22 cellular contexts compared by ENCODE assay signal in the genomic region with DNA sequence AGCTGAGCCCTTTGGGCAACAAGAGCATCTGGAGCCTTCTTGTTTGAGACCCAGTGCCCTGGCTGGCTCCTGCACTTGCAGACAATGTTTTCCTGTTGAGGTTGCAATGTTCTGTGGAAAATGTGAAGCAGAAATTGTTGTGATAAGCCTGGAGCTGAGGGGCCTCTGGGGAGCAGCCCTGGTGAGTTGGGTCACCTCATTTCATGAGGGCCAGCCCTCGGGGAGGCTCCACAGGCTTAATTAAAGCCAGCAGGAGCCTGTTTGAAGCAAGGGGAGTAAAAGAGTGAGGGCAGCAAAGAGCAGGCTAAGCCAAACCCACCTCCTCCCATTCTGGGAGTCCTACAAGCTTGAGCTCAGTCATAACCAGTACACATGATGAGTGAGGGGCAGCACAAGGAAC.
A peak's percentile ranks its signal among the peaks of the same experiment; 100 is the strongest.
DNase-seq lines count a peak whose midpoint lies in the region; ATAC-seq and TF ChIP-seq lines count a peak whose summit lies in the region.
"Had no signal": no experiment of that assay in that cellular context is flagged by ENCODE, and none has a peak within 500 bp of the region (broad histone marks: within the 10 kb centered on the region; RNA-seq: fewer than 3 reads in every experiment).

No MANE protein-coding gene starts in this region.

- POLR2A ChIA-PET in HEK293 (lab: Yijun Ruan, JAX): no interaction called here

- no peaks in the 10 kb centered on the region for H3K36me3 ChIP-seq in HEK293 (ENCODE audit: control insufficient read depth in 2 of 2, insufficient read depth in 1 of 2, low read length in 2 of 2)
- no peaks in the 10 kb centered on the region for H3K36me3 ChIP-seq in heart left ventricle
- H3K36me3 ChIP-seq: breast epithelium, gastrocnemius medialis, ovary had no signal

- H3K9me3 ChIP-seq in HEK293 (ENCODE audit: control insufficient read depth, insufficient read depth, low read depth, low read length) (no peaks in the 10 kb centered on the region), heart left ventricle (peaks cover 0 to 9% (median 0%) of the 10 kb centered on the region in 12 donors)
- H3K9me3 ChIP-seq: breast epithelium, gastrocnemius medialis, ovary had no signal

- CTCF ChIA-PET in HEK293 (lab: Yijun Ruan, JAX): no interaction called here

- 45 to 60% (median 50%) methylated on average over 1 of the region's 1 CpG for WGBS in heart left ventricle, 4 donors

- no peak overlapping the region for H3K27ac ChIP-seq in HEK293 (ENCODE audit: extremely low read depth, low read depth, low read length)
- H3K27ac ChIP-seq in heart left ventricle: no peak overlapping the region
- H3K27ac ChIP-seq: breast epithelium, gastrocnemius medialis, ovary had no signal

- TF ChIP-seq POLR2A in heart left ventricle (IDR thresholded peaks at IDR 0.05): no peak

- TF ChIP-seq CTCF in HEK293 (tag by site-specific recombination; IDR thresholded peaks at IDR 0.05) (no peak), choroid plexus epithelial cell (conservative IDR thresholded peaks at IDR 0.05; ENCODE audit: low read depth, low read length) (no peak), heart left ventricle (IDR thresholded peaks at IDR 0.05) (peak in 1 of 12 donors; percentile 7)

- peaks cover 0 to 7% (median 0%) of the 10 kb centered on the region in 9 donors for H3K27me3 ChIP-seq in heart left ventricle
- H3K27me3 ChIP-seq: breast epithelium, gastrocnemius medialis, ovary had no signal

- peak in 3 of 4 donors; percentile 52 to 61 (median 53) for ATAC-seq in heart left ventricle
- ATAC-seq: activated CD8-positive, alpha-beta T cell treated with anti-CD3 and anti-CD28 coated beads for 36 hours; activated T-helper 17 cell treated with anti-CD3 and anti-CD28 coated beads, Interleukin-2, amount 50 U/mL, for 72 hours; gastrocnemius medialis; stimulated activated naive CD8-positive, alpha-beta T cell treated with anti-CD3 and anti-CD28 coated beads, Interleukin-15, Interleukin-2, amounts not matched to agents 100 U/mL and 50 U/mL, for 24 hours had no signal

- H3K4me1 ChIP-seq in HEK293 (ENCODE audit: control insufficient read depth, insufficient read depth, low read length): 0 out of 2 replicates have a peak, but pooled peaks cover 2% of the 10 kb centered on the region
- peaks cover 0 to 17% (median 2%) of the 10 kb centered on the region in 12 donors for H3K4me1 ChIP-seq in heart left ventricle
- H3K4me1 ChIP-seq: breast epithelium, gastrocnemius medialis had no signal

- peak; percentile 20 for DNase-seq in choroid plexus epithelial cell (ENCODE audit: low read depth)
- DNase-seq in heart left ventricle: peak in 2 of 5 donors; percentile 34 to 59
- DNase-seq in retina: peak; percentile 16
- no peak for DNase-seq in effector CD8-positive, alpha-beta T cell (lab: John Stamatoyannopoulos, UW)
- DNase-seq in posterior cingulate gyrus: no peak
- DNase-seq in NCI-H1417 treated with DMSO at 0.1 percent for 48 hours (lab: John Stamatoyannopoulos, UW): no peak
- DNase-seq: activated CD8-positive, alpha-beta T cell treated with anti-CD3 and anti-CD28 coated beads for 36 hours; activated naive CD4-positive, alpha-beta T cell treated with anti-CD3 and anti-CD28 coated beads, Interleukin-2, amount 50 U/mL, for 16 hours; amygdala; CD8-positive, alpha-beta memory T cell; DMS 273 treated with DMSO at 0.1 percent for 48 hours; gastrocnemius medialis; hippocampal formation; NCI-H2029; NCI-H526; NK-92 treated with Interleukin-12 subunit alpha and Interleukin-12 subunit beta, amount 100 ng/mL, for 24 hours; stimulated activated CD4-positive, alpha-beta T cell treated with anti-CD3 and anti-CD28 coated beads, Interleukin-1b, Interleukin-23, amount 100 ng/mL, for 48 hours; stimulated activated naive CD8-positive, alpha-beta T cell treated with anti-CD3 and anti-CD28 coated beads, Interleukin-15, Interleukin-2, amounts not matched to agents 100 U/mL and 50 U/mL, for 24 hours had no signal

- intact Hi-C loops in heart left ventricle (cut with DNase I): no loop called here
- intact Hi-C loops in posterior cingulate gyrus (cut with DNase I): no loop called here

- H3K4me3 ChIP-seq in HEK293 (ENCODE audit: low read depth, low read length) (no peak overlapping the region), choroid plexus epithelial cell (ENCODE audit: low read depth, low read length) (no peak overlapping the region), heart left ventricle (no peak overlapping the region)
- H3K4me3 ChIP-seq: breast epithelium, gastrocnemius medialis, ovary had no signal

TF ChIP-seq in HEK293, 187 proteins besides CTCF, POLR2A, EP300 and RAD21 (continues in another document):
- TF ChIP-seq ZIC2 (tag by site-specific recombination; IDR thresholded peaks at IDR 0.05) (peak; percentile 97), ZBTB17 (tag by site-specific recombination; IDR thresholded peaks at IDR 0.05) (no peak), ZNF677 (tag by site-specific recombination; IDR thresholded peaks at IDR 0.05) (no peak), ZFHX2 (tag by site-specific recombination; conservative IDR thresholded peaks at IDR 0.05) (no peak), IKZF3 (tag by site-specific recombination; IDR thresholded peaks at IDR 0.05) (no peak), SCRT2 (tag by site-specific recombination; IDR thresholded peaks at IDR 0.05) (no peak), ZNF747 (tag by site-specific recombination; IDR thresholded peaks at IDR 0.05) (no peak), ZNF132 (tag by site-specific recombination; IDR thresholded peaks at IDR 0.05; ENCODE audit: borderline replicate concordance) (no peak), ZNF394 (tag by site-specific recombination; IDR thresholded peaks at IDR 0.05; ENCODE audit: borderline replicate concordance) (no peak), ZNF629 (tag by site-specific recombination; IDR thresholded peaks at IDR 0.05) (no peak), ZBTB7A (tag by site-specific recombination; IDR thresholded peaks at IDR 0.05; ENCODE audit: low read depth) (no peak)
- TF ChIP-seq, protein P1, sequence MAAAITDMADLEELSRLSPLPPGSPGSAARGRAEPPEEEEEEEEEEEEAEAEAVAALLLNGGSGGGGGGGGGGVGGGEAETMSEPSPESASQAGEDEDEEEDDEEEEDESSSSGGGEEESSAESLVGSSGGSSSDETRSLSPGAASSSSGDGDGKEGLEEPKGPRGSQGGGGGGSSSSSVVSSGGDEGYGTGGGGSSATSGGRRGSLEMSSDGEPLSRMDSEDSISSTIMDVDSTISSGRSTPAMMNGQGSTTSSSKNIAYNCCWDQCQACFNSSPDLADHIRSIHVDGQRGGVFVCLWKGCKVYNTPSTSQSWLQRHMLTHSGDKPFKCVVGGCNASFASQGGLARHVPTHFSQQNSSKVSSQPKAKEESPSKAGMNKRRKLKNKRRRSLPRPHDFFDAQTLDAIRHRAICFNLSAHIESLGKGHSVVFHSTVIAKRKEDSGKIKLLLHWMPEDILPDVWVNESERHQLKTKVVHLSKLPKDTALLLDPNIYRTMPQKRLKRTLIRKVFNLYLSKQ (tag by site-specific recombination; IDR thresholded peaks at IDR 0.05; ENCODE audit: borderline replicate concordance): no peak
- TF ChIP-seq, protein P2, sequence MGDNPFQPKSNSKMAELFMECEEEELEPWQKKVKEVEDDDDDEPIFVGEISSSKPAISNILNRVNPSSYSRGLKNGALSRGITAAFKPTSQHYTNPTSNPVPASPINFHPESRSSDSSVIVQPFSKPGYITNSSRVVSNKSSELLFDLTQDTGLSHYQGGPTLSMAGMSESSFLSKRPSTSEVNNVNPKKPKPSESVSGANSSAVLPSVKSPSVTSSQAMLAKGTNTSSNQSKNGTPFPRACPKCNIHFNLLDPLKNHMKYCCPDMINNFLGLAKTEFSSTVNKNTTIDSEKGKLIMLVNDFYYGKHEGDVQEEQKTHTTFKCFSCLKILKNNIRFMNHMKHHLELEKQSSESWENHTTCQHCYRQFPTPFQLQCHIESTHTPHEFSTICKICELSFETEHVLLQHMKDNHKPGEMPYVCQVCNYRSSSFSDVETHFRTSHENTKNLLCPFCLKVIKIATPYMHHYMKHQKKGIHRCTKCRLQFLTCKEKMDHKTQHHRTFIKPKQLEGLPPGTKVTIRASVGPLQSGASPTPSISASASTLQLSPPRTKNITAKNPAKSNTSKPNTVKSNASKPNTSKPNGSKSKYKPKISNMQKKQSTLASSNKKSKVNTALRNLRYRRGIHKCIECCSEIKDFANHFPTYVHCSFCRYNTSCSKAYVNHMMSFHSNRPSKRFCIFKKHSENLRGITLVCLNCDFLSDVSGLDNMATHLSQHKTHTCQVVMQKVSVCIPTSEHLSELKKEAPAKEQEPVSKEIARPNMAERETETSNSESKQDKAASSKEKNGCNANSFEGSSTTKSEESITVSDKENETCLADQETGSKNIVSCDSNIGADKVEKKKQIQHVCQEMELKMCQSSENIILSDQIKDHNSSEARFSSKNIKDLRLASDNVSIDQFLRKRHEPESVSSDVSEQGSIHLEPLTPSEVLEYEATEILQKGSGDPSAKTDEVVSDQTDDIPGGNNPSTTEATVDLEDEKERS (tag by site-specific recombination; IDR thresholded peaks at IDR 0.05): no peak
- TF ChIP-seq, protein P3, sequence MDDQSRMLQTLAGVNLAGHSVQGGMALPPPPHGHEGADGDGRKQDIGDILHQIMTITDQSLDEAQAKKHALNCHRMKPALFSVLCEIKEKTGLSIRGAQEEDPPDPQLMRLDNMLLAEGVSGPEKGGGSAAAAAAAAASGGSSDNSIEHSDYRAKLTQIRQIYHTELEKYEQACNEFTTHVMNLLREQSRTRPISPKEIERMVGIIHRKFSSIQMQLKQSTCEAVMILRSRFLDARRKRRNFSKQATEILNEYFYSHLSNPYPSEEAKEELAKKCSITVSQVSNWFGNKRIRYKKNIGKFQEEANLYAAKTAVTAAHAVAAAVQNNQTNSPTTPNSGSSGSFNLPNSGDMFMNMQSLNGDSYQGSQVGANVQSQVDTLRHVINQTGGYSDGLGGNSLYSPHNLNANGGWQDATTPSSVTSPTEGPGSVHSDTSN (CRISPR knock-in tag; IDR thresholded peaks at IDR 0.05): no peak

Comparison
In these comparisons a context has a peak if more than half of its experiments do, and no peak if none do; other contexts are left out.
1. DNase-seq: peak in choroid plexus epithelial cell (single experiment) and retina (single experiment); none in effector CD8-positive, alpha-beta T cell (single experiment), posterior cingulate gyrus (0 of 10) and NCI-H1417 treated with DMSO at 0.1 percent for 48 hours (single experiment).